ENCODE assay signal across 31 cellular contexts in the genomic region with DNA sequence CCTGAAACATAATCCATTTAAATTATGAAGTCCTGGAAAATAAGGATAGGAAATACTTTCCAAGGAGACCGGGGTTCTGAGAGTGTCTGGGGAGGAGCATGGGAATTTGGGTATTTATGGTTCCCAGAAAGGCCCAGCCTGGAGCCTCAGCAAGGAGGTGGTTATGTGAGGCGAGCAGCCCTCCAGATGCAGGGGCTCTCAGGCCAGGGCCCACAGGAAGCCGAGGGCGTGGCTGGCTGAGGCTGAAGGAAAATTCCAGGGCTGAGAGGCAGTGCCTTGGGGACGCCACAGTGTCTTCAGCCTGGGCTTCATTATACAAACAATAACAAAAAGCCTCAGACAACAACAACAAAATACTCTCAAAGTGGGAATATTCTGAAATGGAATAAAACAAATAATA.
DNase-seq lines count a peak whose midpoint lies in the region; ATAC-seq, FAIRE-seq and TF ChIP-seq lines count a peak whose summit lies in the region.
"Had no signal": no experiment of that assay in that cellular context is flagged by ENCODE, and none has a peak within 500 bp of the region (broad histone marks: within the 10 kb centered on the region; RNA-seq: fewer than 3 reads in every experiment).

No MANE protein-coding gene starts in this region.

- no peak overlapping the region for H3K4me3 ChIP-seq in heart left ventricle
- H3K4me3 ChIP-seq in mesendoderm (ENCODE audit: low read length): no peak overlapping the region
- H3K4me3 ChIP-seq in suprapubic skin: no peak overlapping the region
- H3K4me3 ChIP-seq: dorsolateral prefrontal cortex, lung, neural progenitor cell, sigmoid colon had no signal

- H4K5ac ChIP-seq in H9 (ENCODE audit: insufficient read length, low read depth, low read length) (no peak overlapping the region), mesendoderm (ENCODE audit: low read length) (no peak overlapping the region)

- peak; percentile 70 to 95 (median 81) for ATAC-seq in heart left ventricle
- ATAC-seq: activated CD4-positive, alpha-beta T cell treated with anti-CD3 and anti-CD28 coated beads for 36 hours; activated naive CD8-positive, alpha-beta T cell treated with anti-CD3 and anti-CD28 coated beads, Interleukin-2, amount 50 U/mL, for 24 hours; CD8-positive, alpha-beta T cell; HCT116; T-helper 17 cell had no signal

- no peaks in the 10 kb centered on the region; a peak in 1 of 4 replicates for H3K4me1 Mint-ChIP-seq in H9
- H3K4me1 Mint-ChIP-seq: activated CD4-positive, alpha-beta T cell treated with anti-CD3 and anti-CD28 coated beads for 36 hours; activated naive CD8-positive, alpha-beta T cell treated with anti-CD3 and anti-CD28 coated beads, Interleukin-2, amount 50 U/mL, for 24 hours; neural progenitor cell had no signal

- WGBS in H9 (ENCODE audit: extremely low coverage, insufficient read length, low lambda C conversion rate): no CpG with 5 or more reads among the region's 5 CpGs
- WGBS in heart left ventricle, 4 donors: 29 to 39% (median 33%) methylated on average over 5 of the region's 5 CpGs
- WGBS in mesendoderm (ENCODE audit: extremely low coverage, insufficient coverage, low lambda C conversion rate): no CpG with 5 or more reads among the region's 5 CpGs
- WGBS in suprapubic skin: 41% methylated on average over 5 of the region's 5 CpGs

- no peaks in the 10 kb centered on the region for H4K20me1 ChIP-seq in H9 (ENCODE audit: control insufficient read depth, insufficient read depth, insufficient read length)

- no peaks in the 10 kb centered on the region for H3K4me1 ChIP-seq in H9 (ENCODE audit: insufficient read depth, low read length)
- H3K4me1 ChIP-seq in heart left ventricle: peaks cover 0 to 30% (median 5%) of the 10 kb centered on the region in 12 donors
- H3K4me1 ChIP-seq in mesendoderm (ENCODE audit: control insufficient read depth, low read depth, low read length): no peaks in the 10 kb centered on the region
- H3K4me1 ChIP-seq in suprapubic skin: no peaks in the 10 kb centered on the region
- H3K4me1 ChIP-seq: neural progenitor cell had no signal

- H3K4me3 Mint-ChIP-seq in H9: no peak overlapping the region
- H3K4me3 Mint-ChIP-seq: activated CD4-positive, alpha-beta T cell treated with anti-CD3 and anti-CD28 coated beads for 36 hours; activated naive CD8-positive, alpha-beta T cell treated with anti-CD3 and anti-CD28 coated beads, Interleukin-2, amount 50 U/mL, for 24 hours; CD8-positive, alpha-beta T cell; neural progenitor cell; T-helper 17 cell had no signal

- no peak overlapping the region for H2BK120ac ChIP-seq in H9 (ENCODE audit: low read depth, low read length, poor library complexity, severe bottlenecking)
- no peak overlapping the region for H2BK120ac ChIP-seq in mesendoderm (ENCODE audit: low read depth, low read length)

- no peaks in the 10 kb centered on the region; the same call in 1 of the 2 replicates for H3K27me3 Mint-ChIP-seq in H9 (ENCODE audit: low read depth)

- intact Hi-C loops in heart left ventricle (cut with DNase I): loop anchor here in 1 of 10 donors (5.0 kb wide), 1 partner anchor 54 kb away; no protein-coding TSS in a partner anchor

- no peak overlapping the region for H3K27ac ChIP-seq in H9 (ENCODE audit: insufficient read length, low read depth, low read length)
- peak overlapping the region in 8 of 12 donors; percentile 17 to 69 (median 50) for H3K27ac ChIP-seq in heart left ventricle
- no peak overlapping the region for H3K27ac ChIP-seq in mesendoderm (ENCODE audit: low read depth, low read length)
- H3K27ac ChIP-seq in suprapubic skin: peak overlapping the region; percentile 34
- H3K27ac ChIP-seq: dorsolateral prefrontal cortex, neural progenitor cell, RWPE1 had no signal

- H3K4me2 ChIP-seq in H9 (ENCODE audit: insufficient read depth, insufficient read length, low read length) (no peak overlapping the region), mesendoderm (ENCODE audit: low read length) (no peak overlapping the region)
- H3K4me2 ChIP-seq: neural progenitor cell, SK-N-SH had no signal

- H2BK5ac ChIP-seq in H9 (ENCODE audit: insufficient read length, low read length) (no peak overlapping the region), mesendoderm (ENCODE audit: low read length) (no peak overlapping the region)

- H3K18ac ChIP-seq in H9 (ENCODE audit: insufficient read length, low read depth, low read length) (no peak overlapping the region), mesendoderm (ENCODE audit: low read length) (no peak overlapping the region)

- DNase-seq in H9: peak; percentile 54
- DNase-seq in heart left ventricle: peak; percentile 66 to 84 (median 77)
- DNase-seq in mesendoderm: peak; percentile 50
- no peak for DNase-seq in suprapubic skin (ENCODE audit: low spot score in 2 of 2)
- DNase-seq in GM19239 (ENCODE audit: insufficient read length, low spot score): no peak
- DNase-seq in activated CD4-positive, alpha-beta T cell treated with anti-CD3 and anti-CD28 coated beads, Interleukin-2, amount 50 U/mL, for 4 hours: no peak
- no peak for DNase-seq in HCEC 1CT
- DNase-seq: activated CD4-positive, alpha-beta T cell treated with anti-CD3 and anti-CD28 coated beads for 36 hours; activated gamma-delta T cell treated with Interleukin-2 at 50 U/mL for 16 hours; activated naive CD8-positive, alpha-beta T cell treated with anti-CD3 and anti-CD28 coated beads, Interleukin-2, amount 50 U/mL, for 24 hours; activated T-cell treated with anti-CD3 and anti-CD28 coated beads, Interleukin-2, amount 50 U/mL, for 1 hour; CD8-positive, alpha-beta T cell; dorsolateral prefrontal cortex; KG1; kidney; MM.1S; NCI-H1417 treated with DMSO at 0.1 percent for 48 hours; NCI-H2107; NCI-H446 treated with DMSO at 0.1 percent for 48 hours; NCI-H82; posterior cingulate gyrus; sigmoid colon; SK-N-SH; stimulated activated naive CD4-positive, alpha-beta T cell; T-helper 17 cell had no signal

- H3K27ac Mint-ChIP-seq in H9: no peak overlapping the region
- H3K27ac Mint-ChIP-seq: activated CD4-positive, alpha-beta T cell treated with anti-CD3 and anti-CD28 coated beads for 36 hours; activated naive CD8-positive, alpha-beta T cell treated with anti-CD3 and anti-CD28 coated beads, Interleukin-2, amount 50 U/mL, for 24 hours; CD8-positive, alpha-beta T cell; neural progenitor cell; T-helper 17 cell had no signal

- no peak for TF ChIP-seq EP300 in suprapubic skin (IDR thresholded peaks at IDR 0.05)

- no peak overlapping the region for H3K14ac ChIP-seq in H9 (ENCODE audit: insufficient read depth, low read length)

- H4K8ac ChIP-seq in H9 (replicated peaks; ENCODE audit: insufficient read length, low read depth, low read length) (no peak overlapping the region), mesendoderm (ENCODE audit: low read depth, low read length) (no peak overlapping the region)

- H2AFZ ChIP-seq in H9 (ENCODE audit: low read length): no peak overlapping the region
- H2AFZ ChIP-seq: neural progenitor cell had no signal

- no peak overlapping the region for H4K91ac ChIP-seq in H9 (ENCODE audit: insufficient read length, low read depth, low read length)

- H2BK20ac ChIP-seq in H9 (ENCODE audit: low read depth, low read length, poor library complexity, severe bottlenecking): no peak overlapping the region

- no peak overlapping the region for H2BK12ac ChIP-seq in H9 (ENCODE audit: insufficient read length, low read depth, low read length)

- H3K9ac ChIP-seq in H9 (ENCODE audit: extremely low read depth, insufficient read length, low read length) (no peak overlapping the region), mesendoderm (ENCODE audit: low read length) (no peak overlapping the region)
- H3K9ac ChIP-seq: neural progenitor cell, SK-N-SH had no signal

- no peaks in the 10 kb centered on the region for H3K79me2 ChIP-seq in H9 (ENCODE audit: insufficient read depth, low read length)
- no peaks in the 10 kb centered on the region for H3K79me2 ChIP-seq in mesendoderm (ENCODE audit: control insufficient read depth, insufficient read depth, low read length)

- H3K23me2 ChIP-seq in H9 (ENCODE audit: insufficient read length, low read depth, low read length, poor library complexity, severe bottlenecking): no peaks in the 10 kb centered on the region

- H3K79me1 ChIP-seq in H9 (ENCODE audit: insufficient read depth, low read depth, low read length, poor library complexity, severe bottlenecking) (no peaks in the 10 kb centered on the region), mesendoderm (ENCODE audit: low read length) (no peaks in the 10 kb centered on the region)

- H3K4ac ChIP-seq in H9 (ENCODE audit: low read depth, low read length) (no peak overlapping the region), mesendoderm (ENCODE audit: low read depth, low read length) (no peak overlapping the region)

- H3K9me3 ChIP-seq in H9 (ENCODE audit: control insufficient read depth, low read depth, low read length) (no peaks in the 10 kb centered on the region), heart left ventricle (peaks cover 0 to 8% (median 0%) of the 10 kb centered on the region in 12 donors), suprapubic skin (no peaks in the 10 kb centered on the region)
- H3K9me3 ChIP-seq: sigmoid colon, SK-N-SH had no signal

- peaks cover 0 to 3% of the 10 kb centered on the region in 2 experiments; a peak in 3 of 5 replicates for H3K9me3 Mint-ChIP-seq in H9
- H3K9me3 Mint-ChIP-seq: activated naive CD8-positive, alpha-beta T cell treated with anti-CD3 and anti-CD28 coated beads, Interleukin-2, amount 50 U/mL, for 24 hours had no signal

- H3K56ac ChIP-seq in H9 (ENCODE audit: insufficient read length, low read depth, low read length) (no peak overlapping the region), mesendoderm (ENCODE audit: low read length) (no peak overlapping the region)

- H2AK5ac ChIP-seq in H9 (ENCODE audit: insufficient read length, low read length): no peak overlapping the region
- no peak overlapping the region for H2AK5ac ChIP-seq in mesendoderm (ENCODE audit: low read length)

- no peaks in the 10 kb centered on the region for H3K36me3 ChIP-seq in heart left ventricle
- no peaks in the 10 kb centered on the region for H3K36me3 ChIP-seq in mesendoderm (ENCODE audit: control insufficient read depth, insufficient read depth, low read length)
- no peaks in the 10 kb centered on the region for H3K36me3 ChIP-seq in suprapubic skin
- H3K36me3 ChIP-seq: neural progenitor cell, sigmoid colon had no signal

- no peaks in the 10 kb centered on the region for H3K36me3 Mint-ChIP-seq in H9 (ENCODE audit: insufficient read depth in 1 of 3, low read depth in 3 of 3)
- H3K36me3 Mint-ChIP-seq: CD8-positive, alpha-beta T cell; neural progenitor cell had no signal

- no peaks in the 10 kb centered on the region for H3K27me3 ChIP-seq in H9 (ENCODE audit: insufficient read depth, low read length)
- H3K27me3 ChIP-seq in heart left ventricle: no peaks in the 10 kb centered on the region
- no peaks in the 10 kb centered on the region for H3K27me3 ChIP-seq in mesendoderm (ENCODE audit: insufficient read depth, low read length, poor library complexity)
- no peaks in the 10 kb centered on the region for H3K27me3 ChIP-seq in suprapubic skin
- H3K27me3 ChIP-seq: dorsolateral prefrontal cortex, neural progenitor cell, sigmoid colon had no signal

- TF ChIP-seq CTCF in H9 (conservative IDR thresholded peaks at IDR 0.05): no peak
- no peak for TF ChIP-seq CTCF in heart left ventricle (IDR thresholded peaks at IDR 0.05)
- no peak for TF ChIP-seq CTCF in suprapubic skin (IDR thresholded peaks at IDR 0.05)

- H3K23ac ChIP-seq in H9 (ENCODE audit: insufficient read length, low read depth, low read length): no peak overlapping the region
- H3K23ac ChIP-seq in mesendoderm (ENCODE audit: low read length): no peak overlapping the region

- H2BK15ac ChIP-seq in H9 (ENCODE audit: low read depth, low read length) (no peak overlapping the region), mesendoderm (replicated peaks; ENCODE audit: low read depth) (no peak overlapping the region)

- TF ChIP-seq POLR2A in heart left ventricle (IDR thresholded peaks at IDR 0.05) (no peak), suprapubic skin (IDR thresholded peaks at IDR 0.05) (no peak)

- no peak overlapping the region for H3T11ph ChIP-seq in H9 (ENCODE audit: low read length)

- FAIRE-seq in GM19239 (lab: Jason Lieb, UNC): no peak
- FAIRE-seq: G401.6, HTR-8/SVneo, kidney had no signal

Comparison
In these comparisons a context has a peak if more than half of its experiments do, and no peak if none do; other contexts are left out.
1. DNase-seq: peak in H9 (single experiment), heart left ventricle (5 of 5) and mesendoderm (single experiment); none in suprapubic skin (0 of 2), GM19239 (single experiment), activated CD4-positive, alpha-beta T cell treated with anti-CD3 and anti-CD28 coated beads, Interleukin-2, amount 50 U/mL, for 4 hours (0 of 2) and HCEC 1CT (single experiment).
2. H3K27ac ChIP-seq: peak in heart left ventricle (8 of 12) and suprapubic skin (single experiment); none in H9 (single experiment) and mesendoderm (single experiment).